In the genomic region with DNA sequence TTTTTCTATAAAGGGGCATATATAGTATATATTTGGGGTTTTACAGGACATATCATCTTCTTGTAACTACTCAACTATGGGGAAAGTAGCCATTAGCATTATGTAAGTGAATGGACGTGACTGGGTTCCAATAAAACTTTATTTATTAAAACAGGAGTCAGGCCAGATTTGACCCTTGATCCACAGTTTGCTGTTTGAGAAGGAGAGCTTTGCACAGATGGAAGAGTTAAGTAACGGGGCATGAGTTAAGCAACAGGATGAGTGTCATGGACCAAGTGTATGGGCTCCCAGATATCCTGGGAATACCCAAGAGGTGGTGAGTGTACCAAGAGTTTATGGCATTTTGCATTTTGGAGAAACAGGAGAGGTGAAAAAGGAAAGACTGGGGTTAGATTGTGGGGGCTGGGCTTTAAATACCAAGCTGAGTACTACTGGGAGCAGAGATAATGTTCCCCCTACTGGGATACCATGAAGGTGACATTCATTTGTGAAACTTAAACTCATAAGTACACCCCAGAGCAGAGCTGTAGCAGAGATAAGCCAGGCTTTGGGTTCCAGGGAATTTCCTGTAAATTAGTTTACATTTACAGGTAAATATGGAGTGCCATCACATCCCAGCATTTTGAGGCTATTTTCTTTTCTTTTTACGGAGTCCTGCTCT, we compare ENCODE assay signal across 1 cellular context.
TF ChIP-seq lines count a peak whose summit lies in the region.

No MANE protein-coding gene starts in this region.

TF ChIP-seq in K562, 482 proteins besides CTCF, POLR2A, EP300 and RAD21:
- 0 out of 2 replicates have a peak, but pooled peaks have one; percentile 33 for TF ChIP-seq TEAD4 (IDR thresholded peaks at IDR 0.05; ENCODE audit: low read length)
- no peak for TF ChIP-seq TEAD4 (CRISPR knock-in tag; IDR thresholded peaks at IDR 0.05; ENCODE audit: borderline replicate concordance)
- peak; percentile 30; the same call in 1 of the 2 replicates for TF ChIP-seq CEBPB (tag; IDR thresholded peaks at IDR 0.05)
- TF ChIP-seq ZNF41 (CRISPR knock-in tag; conservative IDR thresholded peaks at IDR 0.05), result no peak
- TF ChIP-seq MBD1 (CRISPR knock-in tag; IDR thresholded peaks at IDR 0.05), result no peak
- TF ChIP-seq, protein P1, sequence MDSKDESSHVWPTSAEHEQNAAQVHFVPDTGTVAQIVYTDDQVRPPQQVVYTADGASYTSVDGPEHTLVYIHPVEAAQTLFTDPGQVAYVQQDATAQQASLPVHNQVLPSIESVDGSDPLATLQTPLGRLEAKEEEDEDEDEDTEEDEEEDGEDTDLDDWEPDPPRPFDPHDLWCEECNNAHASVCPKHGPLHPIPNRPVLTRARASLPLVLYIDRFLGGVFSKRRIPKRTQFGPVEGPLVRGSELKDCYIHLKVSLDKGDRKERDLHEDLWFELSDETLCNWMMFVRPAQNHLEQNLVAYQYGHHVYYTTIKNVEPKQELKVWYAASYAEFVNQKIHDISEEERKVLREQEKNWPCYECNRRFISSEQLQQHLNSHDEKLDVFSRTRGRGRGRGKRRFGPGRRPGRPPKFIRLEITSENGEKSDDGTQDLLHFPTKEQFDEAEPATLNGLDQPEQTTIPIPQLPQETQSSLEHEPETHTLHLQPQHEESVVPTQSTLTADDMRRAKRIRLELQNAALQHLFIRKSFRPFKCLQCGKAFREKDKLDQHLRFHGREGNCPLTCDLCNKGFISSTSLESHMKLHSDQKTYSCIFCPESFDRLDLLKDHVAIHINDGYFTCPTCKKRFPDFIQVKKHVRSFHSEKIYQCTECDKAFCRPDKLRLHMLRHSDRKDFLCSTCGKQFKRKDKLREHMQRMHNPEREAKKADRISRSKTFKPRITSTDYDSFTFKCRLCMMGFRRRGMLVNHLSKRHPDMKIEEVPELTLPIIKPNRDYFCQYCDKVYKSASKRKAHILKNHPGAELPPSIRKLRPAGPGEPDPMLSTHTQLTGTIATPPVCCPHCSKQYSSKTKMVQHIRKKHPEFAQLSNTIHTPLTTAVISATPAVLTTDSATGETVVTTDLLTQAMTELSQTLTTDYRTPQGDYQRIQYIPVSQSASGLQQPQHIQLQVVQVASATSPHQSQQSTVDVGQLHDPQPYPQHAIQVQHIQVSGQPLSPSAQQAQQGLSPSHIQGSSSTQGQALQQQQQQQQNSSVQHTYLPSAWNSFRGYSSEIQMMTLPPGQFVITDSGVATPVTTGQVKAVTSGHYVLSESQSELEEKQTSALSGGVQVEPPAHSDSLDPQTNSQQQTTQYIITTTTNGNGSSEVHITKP (IDR thresholded peaks at IDR 0.05; ENCODE audit: partially characterized antibody), result no peak
- TF ChIP-seq, protein P2, sequence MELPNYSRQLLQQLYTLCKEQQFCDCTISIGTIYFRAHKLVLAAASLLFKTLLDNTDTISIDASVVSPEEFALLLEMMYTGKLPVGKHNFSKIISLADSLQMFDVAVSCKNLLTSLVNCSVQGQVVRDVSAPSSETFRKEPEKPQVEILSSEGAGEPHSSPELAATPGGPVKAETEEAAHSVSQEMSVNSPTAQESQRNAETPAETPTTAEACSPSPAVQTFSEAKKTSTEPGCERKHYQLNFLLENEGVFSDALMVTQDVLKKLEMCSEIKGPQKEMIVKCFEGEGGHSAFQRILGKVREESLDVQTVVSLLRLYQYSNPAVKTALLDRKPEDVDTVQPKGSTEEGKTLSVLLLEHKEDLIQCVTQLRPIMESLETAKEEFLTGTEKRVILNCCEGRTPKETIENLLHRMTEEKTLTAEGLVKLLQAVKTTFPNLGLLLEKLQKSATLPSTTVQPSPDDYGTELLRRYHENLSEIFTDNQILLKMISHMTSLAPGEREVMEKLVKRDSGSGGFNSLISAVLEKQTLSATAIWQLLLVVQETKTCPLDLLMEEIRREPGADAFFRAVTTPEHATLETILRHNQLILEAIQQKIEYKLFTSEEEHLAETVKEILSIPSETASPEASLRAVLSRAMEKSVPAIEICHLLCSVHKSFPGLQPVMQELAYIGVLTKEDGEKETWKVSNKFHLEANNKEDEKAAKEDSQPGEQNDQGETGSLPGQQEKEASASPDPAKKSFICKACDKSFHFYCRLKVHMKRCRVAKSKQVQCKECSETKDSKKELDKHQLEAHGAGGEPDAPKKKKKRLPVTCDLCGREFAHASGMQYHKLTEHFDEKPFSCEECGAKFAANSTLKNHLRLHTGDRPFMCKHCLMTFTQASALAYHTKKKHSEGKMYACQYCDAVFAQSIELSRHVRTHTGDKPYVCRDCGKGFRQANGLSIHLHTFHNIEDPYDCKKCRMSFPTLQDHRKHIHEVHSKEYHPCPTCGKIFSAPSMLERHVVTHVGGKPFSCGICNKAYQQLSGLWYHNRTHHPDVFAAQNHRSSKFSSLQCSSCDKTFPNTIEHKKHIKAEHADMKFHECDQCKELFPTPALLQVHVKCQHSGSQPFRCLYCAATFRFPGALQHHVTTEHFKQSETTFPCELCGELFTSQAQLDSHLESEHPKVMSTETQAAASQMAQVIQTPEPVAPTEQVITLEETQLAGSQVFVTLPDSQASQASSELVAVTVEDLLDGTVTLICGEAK (IDR thresholded peaks at IDR 0.05), result peak; percentile 93
- TF ChIP-seq, protein P2 (CRISPR knock-in tag; IDR thresholded peaks at IDR 0.05), result peak; percentile 86
- peak; percentile 7; the same call in 1 of the 2 replicates for TF ChIP-seq TAL1 (IDR thresholded peaks at IDR 0.05)
- 0 out of 2 replicates have a peak, but pooled peaks have one; percentile 30 for TF ChIP-seq ARID1B (IDR thresholded peaks at IDR 0.05)
- peak; percentile 48; the same call in 1 of the 2 replicates for TF ChIP-seq CBFA2T3 (IDR thresholded peaks at IDR 0.05)
- no peak for TF ChIP-seq DMBX1 (CRISPR knock-in tag; IDR thresholded peaks at IDR 0.05; ENCODE audit: borderline replicate concordance)
